Comparison of ENCODE assay signal across 9 cellular contexts in genomic region chr7:137606061-137606674, GRCh38.
DNase-seq lines count a peak whose midpoint lies in the region; ATAC-seq, FAIRE-seq and TF ChIP-seq lines count a peak whose summit lies in the region.
"Had no signal": no experiment of that assay in that cellular context is flagged by ENCODE, and none has a peak within 500 bp of the region (broad histone marks: within the 10 kb centered on the region; RNA-seq: fewer than 3 reads in every experiment).

No MANE protein-coding gene starts in this region.

- DNase-seq in left ventricle myocardium inferior (no peak), left cardiac atrium (no peak), NCI-H460 (ENCODE audit: extremely low read depth, low read depth) (peak; percentile 46), putamen (ENCODE audit: low spot score) (peak; percentile 34), NCI-H774 (lab: John Stamatoyannopoulos, UW) (no peak)
- no peak for DNase-seq in activated CD4-positive, alpha-beta T cell treated with anti-CD3 and anti-CD28 coated beads, Interleukin-2, amount 50 U/mL, for 1 hour

- ATAC-seq in left cardiac atrium (no peak), HG02973 (IDR thresholded peaks at IDR 0.05; ENCODE audit: unreplicated experiment) (no peak)

- H3K27ac ChIP-seq in left ventricle myocardium inferior (replicated peaks), result no peak overlapping the region

- no peaks in the 10 kb centered on the region for H3K9me3 ChIP-seq in left ventricle myocardium inferior (replicated peaks)

- H3K4me3 ChIP-seq in left ventricle myocardium inferior, result no peak overlapping the region

- intact Hi-C loops in left ventricle myocardium inferior (cut with micrococcal nuclease), result no loop called here
- intact Hi-C loops in left cardiac atrium (cut with DNase I), result loop anchor here in 1 of 2 donors (5.0 kb wide), 1 partner anchor 1131 kb away; no protein-coding TSS in a partner anchor

- peak; percentile 96 for FAIRE-seq in endometrium (lab: Jason Lieb, UNC)
- FAIRE-seq: GM18507 had no signal

- peak; percentile 63 for TF ChIP-seq CTCF in left ventricle myocardium inferior (IDR thresholded peaks at IDR 0.05; ENCODE audit: borderline replicate concordance)

- peaks cover 6% of the 10 kb centered on the region for H3K4me1 ChIP-seq in left ventricle myocardium inferior

- H3K36me3 ChIP-seq in left ventricle myocardium inferior, result no peaks in the 10 kb centered on the region

- H3K27me3 ChIP-seq in left ventricle myocardium inferior (ENCODE audit: low read depth), result peaks cover 5% of the 10 kb centered on the region

Comparison
In these comparisons a context has a peak if more than half of its experiments do, and no peak if none do; other contexts are left out.
1. DNase-seq: peak in NCI-H460 (single experiment) and putamen (single experiment); none in left ventricle myocardium inferior (single experiment), left cardiac atrium (single experiment), activated CD4-positive, alpha-beta T cell treated with anti-CD3 and anti-CD28 coated beads, Interleukin-2, amount 50 U/mL, for 1 hour (single experiment) and NCI-H774 (single experiment).